2 cellular contexts compared by ENCODE assay signal in the genomic region with DNA sequence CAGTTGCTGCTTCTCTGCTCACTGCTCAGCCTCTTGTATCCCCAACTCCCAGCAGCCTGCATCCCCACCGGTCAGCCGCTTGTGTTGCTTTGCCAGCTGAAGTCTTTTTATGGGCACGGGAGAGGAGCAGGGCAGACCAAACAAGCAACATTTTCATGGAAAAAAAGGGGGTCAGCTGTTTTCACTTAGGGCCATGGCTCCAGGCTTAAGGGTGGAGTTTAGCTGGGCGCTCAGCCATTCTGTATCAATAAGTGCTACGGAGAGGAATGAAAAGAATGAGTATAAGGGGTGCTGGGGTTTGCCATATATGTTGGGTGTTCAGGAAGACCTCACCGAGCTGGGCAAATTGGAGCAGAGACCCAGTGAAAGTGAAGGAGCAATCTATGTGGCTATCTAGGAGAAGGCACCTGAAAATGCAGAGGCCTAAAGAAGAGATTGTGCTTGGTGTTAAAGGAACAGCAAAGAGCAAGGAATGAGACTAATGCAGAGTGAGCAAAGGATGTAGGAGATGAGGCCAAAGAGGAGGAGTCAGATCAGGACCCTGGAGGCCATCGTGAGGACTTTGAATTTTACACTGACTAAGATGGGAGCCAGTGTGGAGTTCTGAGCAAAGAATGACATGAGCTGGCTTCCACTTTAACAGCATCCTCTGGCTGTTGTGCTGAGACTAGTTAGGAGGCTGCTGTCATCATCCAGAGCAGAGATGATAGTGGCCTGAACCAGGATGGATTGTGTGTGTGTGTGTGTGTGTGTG.
TF ChIP-seq lines count a peak whose summit lies in the region.

No MANE protein-coding gene starts in this region.

TF ChIP-seq in A549, 52 proteins besides CTCF, POLR2A, EP300 and RAD21 (continued from another document):
- TF ChIP-seq RCOR1 (IDR thresholded peaks at IDR 0.05; ENCODE audit: low read depth, low read length) = no peak

TF ChIP-seq in K562, 482 proteins besides CTCF, POLR2A, EP300 and RAD21:
- TF ChIP-seq, protein P1, sequence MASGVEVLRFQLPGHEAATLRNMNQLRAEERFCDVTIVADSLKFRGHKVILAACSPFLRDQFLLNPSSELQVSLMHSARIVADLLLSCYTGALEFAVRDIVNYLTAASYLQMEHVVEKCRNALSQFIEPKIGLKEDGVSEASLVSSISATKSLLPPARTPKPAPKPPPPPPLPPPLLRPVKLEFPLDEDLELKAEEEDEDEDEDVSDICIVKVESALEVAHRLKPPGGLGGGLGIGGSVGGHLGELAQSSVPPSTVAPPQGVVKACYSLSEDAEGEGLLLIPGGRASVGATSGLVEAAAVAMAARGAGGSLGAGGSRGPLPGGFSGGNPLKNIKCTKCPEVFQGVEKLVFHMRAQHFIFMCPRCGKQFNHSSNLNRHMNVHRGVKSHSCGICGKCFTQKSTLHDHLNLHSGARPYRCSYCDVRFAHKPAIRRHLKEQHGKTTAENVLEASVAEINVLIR (CRISPR knock-in tag; IDR thresholded peaks at IDR 0.05) = no peak
- TF ChIP-seq, protein P2, sequence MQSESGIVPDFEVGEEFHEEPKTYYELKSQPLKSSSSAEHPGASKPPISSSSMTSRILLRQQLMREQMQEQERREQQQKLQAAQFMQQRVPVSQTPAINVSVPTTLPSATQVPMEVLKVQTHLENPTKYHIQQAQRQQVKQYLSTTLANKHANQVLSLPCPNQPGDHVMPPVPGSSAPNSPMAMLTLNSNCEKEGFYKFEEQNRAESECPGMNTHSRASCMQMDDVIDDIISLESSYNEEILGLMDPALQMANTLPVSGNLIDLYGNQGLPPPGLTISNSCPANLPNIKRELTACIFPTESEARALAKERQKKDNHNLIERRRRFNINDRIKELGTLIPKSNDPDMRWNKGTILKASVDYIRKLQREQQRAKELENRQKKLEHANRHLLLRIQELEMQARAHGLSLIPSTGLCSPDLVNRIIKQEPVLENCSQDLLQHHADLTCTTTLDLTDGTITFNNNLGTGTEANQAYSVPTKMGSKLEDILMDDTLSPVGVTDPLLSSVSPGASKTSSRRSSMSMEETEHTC (IDR thresholded peaks at IDR 0.05) = no peak
- TF ChIP-seq MED1 (CRISPR knock-in tag; IDR thresholded peaks at IDR 0.05; ENCODE audit: borderline replicate concordance) (no peak), RBFOX2 (IDR thresholded peaks at IDR 0.05; ENCODE audit: low read depth, low read length) (no peak), FOXP1 (CRISPR knock-in tag; IDR thresholded peaks at IDR 0.05) (no peak), CHCHD3 (CRISPR knock-in tag; IDR thresholded peaks at IDR 0.05) (no peak), MEF2D (tag; conservative IDR thresholded peaks at IDR 0.05; ENCODE audit: low read depth) (no peak), ZNF764 (CRISPR knock-in tag; IDR thresholded peaks at IDR 0.05; ENCODE audit: low read depth) (no peak), ZNF444 (CRISPR knock-in tag; IDR thresholded peaks at IDR 0.05) (no peak)
TF ChIP-seq in K562: peak in this region for 0.
